In the genomic region with DNA sequence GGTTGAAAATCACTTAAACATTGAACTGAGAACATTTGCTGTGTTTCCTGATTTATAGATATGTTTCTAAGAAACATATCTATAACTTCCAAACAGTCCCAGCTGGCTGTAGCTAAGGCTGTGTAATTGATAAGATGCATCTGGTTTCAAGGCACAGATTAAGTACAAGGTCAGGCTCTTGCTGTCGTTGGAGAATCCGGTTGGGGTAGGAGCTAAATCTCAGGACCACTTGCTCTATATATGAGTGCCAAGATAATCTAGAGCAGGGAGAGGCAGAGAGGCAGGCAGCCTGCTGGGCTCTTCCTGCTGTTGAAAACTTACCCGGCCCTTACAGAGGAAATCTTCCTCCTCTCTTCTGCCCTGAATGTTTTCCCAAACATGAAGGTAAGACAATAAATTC, we compare ENCODE assay signal across 14 cellular contexts. TPM values are rescaled to one million over a fixed set of nuclear protein-coding genes. Genes with fewer than 3 reads are reported as not detected.
DNase-seq lines count a peak whose midpoint lies in the region; ATAC-seq, FAIRE-seq and TF ChIP-seq lines count a peak whose summit lies in the region.
"Had no signal": no experiment of that assay in that cellular context is flagged by ENCODE, and none has a peak within 500 bp of the region (broad histone marks: within the 10 kb centered on the region; RNA-seq: fewer than 3 reads in every experiment).

C7 (plus strand) TSS at position 265 of the 400 bp plus-strand sequence; CDS start at position 379, 114 bp downstream.

- H3K9me3 ChIP-seq in pancreas (no peaks in the 10 kb centered on the region), aorta (ENCODE audit: control insufficient read depth, low read length) (no peaks in the 10 kb centered on the region)

- 2 to 8% methylated on average over 3 of the region's 3 CpGs for WGBS in pancreas, 2 donors
- WGBS in aorta, 2 donors = 14 to 16% methylated on average over 3 of the region's 3 CpGs

- ATAC-seq in left cardiac atrium (peak; percentile 66 to 78), pancreas (peak; percentile 28 to 53 (median 46)), aorta (ENCODE audit: low FRiP score) (peak; percentile 56)
- ATAC-seq: natural killer cell treated with Interleukin-12 subunit alpha and Interleukin-12 subunit beta and Interleukin-15 and Interleukin-18, amount 100 ng/mL, for 72 hours had no signal

- no peak for TF ChIP-seq CTCF in pancreas (IDR thresholded peaks at IDR 0.05)

- DNase-seq in NCI-H82 (lab: John Stamatoyannopoulos, UW) (peak; percentile 4), NCI-H82 treated with DMSO at 0.1 percent for 48 hours (lab: John Stamatoyannopoulos, UW; ENCODE audit: unreplicated experiment) (no peak), left cardiac atrium (no peak), pancreas (no peak), aorta (no peak), NCI-H2081 treated with DMSO at 0.1 percent for 48 hours (lab: John Stamatoyannopoulos, UW) (no peak), SKM-1 treated with dmso at 0.1 percent for 144 hours (lab: John Stamatoyannopoulos, UW; ENCODE audit: unreplicated experiment) (no peak)
- DNase-seq in activated effector memory CD4-positive, alpha-beta T cell treated with anti-CD3 and anti-CD28 coated beads, Interleukin-2, amount 50 U/mL, for 16 hours = no peak

- no peak for FAIRE-seq in pancreas (lab: Jason Lieb, UNC)
- FAIRE-seq: astrocyte, endometrium had no signal

- H3K36me3 ChIP-seq in pancreas (no peaks in the 10 kb centered on the region), aorta (ENCODE audit: control insufficient read depth in 1 of 2, insufficient read depth in 2 of 2, low read length in 1 of 2) (no peaks in the 10 kb centered on the region)

- peaks cover 7 to 9% (median 8%) of the 10 kb centered on the region in 3 donors for H3K4me1 ChIP-seq in pancreas
- no peaks in the 10 kb centered on the region for H3K4me1 ChIP-seq in aorta (ENCODE audit: control insufficient read depth in 1 of 2, insufficient read depth in 2 of 2, low read length in 2 of 2)

- H3K27me3 ChIP-seq in pancreas (no peaks in the 10 kb centered on the region), aorta (ENCODE audit: control insufficient read depth in 1 of 2, insufficient read depth in 2 of 2, low read length in 1 of 2) (no peaks in the 10 kb centered on the region)

- intact Hi-C loops in left cardiac atrium (cut with DNase I) (loop anchor here (10.0 kb wide), 3 partner anchors 206 to 936 kb away; no protein-coding TSS in a partner anchor), pancreas (cut with DNase I) (loop anchor here in 1 of 3 donors (10.0 kb wide), 1 partner anchor 616 kb away; no protein-coding TSS in a partner anchor), aorta (cut with DNase I) (loop anchor here (5.0 to 10.0 kb wide), 4 partner anchors 366 to 933 kb away; no protein-coding TSS in a partner anchor)

- H3K27ac ChIP-seq in pancreas = peak within 1 kb of the TSS in 2 of 4 donors; percentile 8 to 14
- H3K27ac ChIP-seq in aorta (ENCODE audit: low read depth in 1 of 2, low read length in 2 of 2) = no peak within 1 kb of the TSS
- H3K27ac ChIP-seq: 22Rv1, RWPE1, VCaP had no signal

- H3K4me3 ChIP-seq in pancreas = peak within 1 kb of the TSS in 1 of 4 donors; percentile 5
- H3K4me3 ChIP-seq in aorta (ENCODE audit: low read length in 2 of 2) = no peak within 1 kb of the TSS

RNA-seq across cellular contexts. Expression of gene C7, which starts in this region (rescaled TPM):
- 100 to 1,000 TPM; 429 to 582 TPM for total RNA-seq in left cardiac atrium
- 100 to 1,000 TPM in 2 of 6 donors, 10 to 100 TPM in 4; 35.6 to 215 (median 72.4) TPM for total RNA-seq in pancreas
- 10 to 100 TPM; 29.8 to 36.0 TPM for polyA plus RNA-seq in pancreas
- 100 to 1,000 TPM; 327 to 412 TPM for total RNA-seq in aorta
- 10 to 100 TPM; 16.0 to 27.2 TPM for polyA plus RNA-seq in aorta
- total RNA-seq: natural killer cell treated with Interleukin-12 subunit alpha and Interleukin-12 subunit beta and Interleukin-15 and Interleukin-18, amount 100 ng/mL, for 72 hours had no signal
